In the genomic region with DNA sequence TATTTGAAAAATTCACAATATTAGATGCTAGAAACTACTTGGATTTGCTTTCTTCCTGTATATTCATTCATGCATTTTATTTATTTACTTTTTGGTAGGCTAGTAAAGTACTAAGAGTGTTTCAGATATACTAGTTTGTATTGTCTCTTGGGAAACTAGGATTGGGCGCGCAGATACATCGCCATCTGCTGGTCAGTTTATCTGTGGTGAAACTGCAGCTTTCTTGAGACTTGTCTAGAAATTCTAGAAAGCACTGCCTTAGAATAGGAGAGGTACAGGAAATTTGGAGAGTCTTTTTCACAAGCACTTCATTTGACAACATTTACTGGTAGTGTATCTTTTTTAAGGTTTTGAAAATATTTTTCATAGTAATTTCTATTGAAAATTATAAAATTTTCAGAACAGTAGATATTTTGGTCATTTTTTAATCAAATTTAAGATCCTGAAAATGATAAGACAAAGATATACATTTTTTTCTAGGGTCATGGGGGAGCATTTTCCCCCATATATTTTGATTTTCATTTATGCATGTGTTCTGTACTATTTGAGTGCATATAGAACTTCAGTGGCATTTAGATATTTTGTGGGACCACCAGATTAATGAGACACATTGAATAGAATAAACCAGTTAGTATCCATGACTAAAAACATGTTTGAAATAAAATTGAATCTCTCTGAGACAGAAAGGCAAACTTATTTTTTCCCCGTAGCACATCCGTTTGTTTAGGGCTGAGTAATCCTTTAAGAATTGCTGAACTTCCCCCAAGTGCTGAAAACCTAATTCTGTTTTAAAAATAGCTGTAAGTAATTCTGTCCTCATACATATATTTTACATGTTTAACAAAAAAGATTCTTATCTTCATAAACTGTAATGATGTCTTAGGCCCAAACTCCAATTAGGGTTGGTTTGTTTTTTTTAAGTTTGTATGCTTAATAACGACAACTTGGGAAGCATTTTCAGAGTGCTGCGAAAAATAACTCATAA, we compare ENCODE assay signal across 9 cellular contexts.
DNase-seq lines count a peak whose midpoint lies in the region; TF ChIP-seq lines count a peak whose summit lies in the region.
"Had no signal": no experiment of that assay in that cellular context is flagged by ENCODE, and none has a peak within 500 bp of the region (broad histone marks: within the 10 kb centered on the region; RNA-seq: fewer than 3 reads in every experiment).

No MANE protein-coding gene starts in this region.

- H3K9me3 Mint-ChIP-seq in nephron progenitor cell = no peaks in the 10 kb centered on the region

- TF ChIP-seq CTCF in nephron progenitor cell (IDR thresholded peaks at IDR 0.05) = peak; percentile 92

- no peak overlapping the region for H3K27ac Mint-ChIP-seq in nephron progenitor cell

- H3K36me3 Mint-ChIP-seq in nephron progenitor cell (ENCODE audit: low read depth) = no peaks in the 10 kb centered on the region

- no peaks in the 10 kb centered on the region for H3K27me3 Mint-ChIP-seq in nephron progenitor cell (ENCODE audit: low read depth, poor library complexity)

- H3K4me3 Mint-ChIP-seq in nephron progenitor cell = no peak overlapping the region

- DNase-seq in NCI-H510A treated with DMSO at 0.1 percent for 48 hours (lab: John Stamatoyannopoulos, UW) (peak; percentile 92), NCI-H510A (lab: John Stamatoyannopoulos, UW) (no peak), HuH-7 (ENCODE audit: low spot score) (peak; percentile 22), NOMO-1 treated with DMSO at 0.1 percent for 48 hours (lab: John Stamatoyannopoulos, UW; ENCODE audit: unreplicated experiment) (peak; percentile 55), activated T-cell treated with anti-CD3 and anti-CD28 coated beads for 24 hours (ENCODE audit: low read depth) (peak; percentile 43), fibroblast of gingiva (ENCODE audit: low read depth) (peak; percentile 79), nephron progenitor cell (peak; percentile 52), substantia nigra (lab: John Stamatoyannopoulos, UW) (peak in 27 of 49 donors; percentile 1 to 56 (median 21))

- H3K27ac ChIP-seq in substantia nigra (ENCODE audit: low read depth, low read length, poor library complexity, severe bottlenecking) = no peak overlapping the region
- H3K27ac ChIP-seq: BLaER1 had no signal

- H3K4me1 Mint-ChIP-seq in nephron progenitor cell = peaks cover 32% of the 10 kb centered on the region
